Comparison of ENCODE assay signal across 8 cellular contexts in the genomic region with DNA sequence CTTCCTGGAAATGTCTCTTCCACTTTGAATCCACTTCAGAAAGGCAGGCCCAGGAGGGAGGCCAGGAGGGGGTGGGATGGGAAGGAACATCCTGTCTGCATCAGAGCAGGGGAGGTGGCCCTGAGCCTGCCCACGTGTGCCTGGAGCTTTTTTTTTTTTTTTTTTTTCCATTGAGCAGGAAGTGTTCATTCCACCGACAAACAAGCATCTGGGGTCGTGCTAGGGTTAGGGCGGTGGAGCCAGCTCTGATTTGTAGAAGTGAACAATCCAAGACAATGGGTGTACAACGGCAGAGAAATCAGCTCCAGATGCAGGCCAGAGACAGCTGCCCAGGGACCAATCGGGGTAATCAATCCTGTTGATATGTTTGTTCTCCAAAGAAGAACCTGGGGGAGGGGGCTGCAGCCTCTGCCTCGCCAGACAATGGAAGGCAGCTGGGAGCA.
DNase-seq lines count a peak whose midpoint lies in the region; ATAC-seq and TF ChIP-seq lines count a peak whose summit lies in the region.

No MANE protein-coding gene starts in this region.

- H3K27me3 Mint-ChIP-seq in endothelial cell (ENCODE audit: unreplicated experiment) = peaks cover 3% of the 10 kb centered on the region
- peaks cover 3% of the 10 kb centered on the region for H3K27me3 Mint-ChIP-seq in nephron progenitor cell (ENCODE audit: low read depth, poor library complexity)

- H3K9me3 Mint-ChIP-seq in endothelial cell (ENCODE audit: unreplicated experiment) (no peaks in the 10 kb centered on the region), nephron progenitor cell (no peaks in the 10 kb centered on the region)

- H3K36me3 Mint-ChIP-seq in endothelial cell (ENCODE audit: low read depth, unreplicated experiment) = peaks cover 4% of the 10 kb centered on the region
- H3K36me3 Mint-ChIP-seq in nephron progenitor cell (ENCODE audit: low read depth) = peaks cover 25% of the 10 kb centered on the region

- H4K20me1 ChIP-seq in osteoblast (ENCODE audit: insufficient read depth, low read length) = peaks cover 18% of the 10 kb centered on the region

- H3K4me3 Mint-ChIP-seq in endothelial cell (ENCODE audit: unreplicated experiment) = peak overlapping the region; percentile 25
- H3K4me3 Mint-ChIP-seq in nephron progenitor cell = peak overlapping the region; percentile 45

- H3K9me3 ChIP-seq in osteoblast (ENCODE audit: low read depth, low read length) = no peaks in the 10 kb centered on the region

- H3K27ac ChIP-seq in osteoblast (ENCODE audit: low read depth, low read length) = no peak overlapping the region

- H3K4me1 Mint-ChIP-seq in endothelial cell (ENCODE audit: unreplicated experiment) (peaks cover 55% of the 10 kb centered on the region), nephron progenitor cell (peaks cover 77% of the 10 kb centered on the region)

- peak; percentile 80 for DNase-seq in Daoy (ENCODE audit: low read depth)
- DNase-seq in NCI-H2171 (lab: John Stamatoyannopoulos, UW) = peak; percentile 75
- peak; percentile 65 for DNase-seq in endothelial cell (ENCODE audit: low spot score)
- DNase-seq in nephron progenitor cell = peak; percentile 54
- DNase-seq in osteoblast (ENCODE audit: insufficient read length, low spot score, missing footprints) = no peak
- DNase-seq in SIG-M5 treated with dmso at 0.1 percent for 504 hours (lab: John Stamatoyannopoulos, UW; ENCODE audit: unreplicated experiment) = no peak

- no peaks in the 10 kb centered on the region for H3K36me3 ChIP-seq in osteoblast (ENCODE audit: insufficient read depth, low read length)

- H3K4me2 ChIP-seq in osteoblast (ENCODE audit: insufficient read depth, low read length) = no peak overlapping the region

- no peak overlapping the region for H3K4me3 ChIP-seq in osteoblast (ENCODE audit: insufficient read depth, low read length)

- ATAC-seq in HG02938 (IDR thresholded peaks at IDR 0.05; ENCODE audit: unreplicated experiment) (no peak), GM21723 (IDR thresholded peaks at IDR 0.05; ENCODE audit: unreplicated experiment) (no peak)

- TF ChIP-seq CTCF in endothelial cell (IDR thresholded peaks at IDR 0.05; ENCODE audit: unreplicated experiment) = no peak
- TF ChIP-seq CTCF in nephron progenitor cell (IDR thresholded peaks at IDR 0.05) = no peak
- no peak for TF ChIP-seq CTCF in osteoblast (IDR thresholded peaks at IDR 0.05; ENCODE audit: extremely low read depth, low read depth, low read length)

- H3K27ac Mint-ChIP-seq in endothelial cell (ENCODE audit: unreplicated experiment) (peak overlapping the region; percentile 89), nephron progenitor cell (peak overlapping the region; percentile 99)

- H3K4me1 ChIP-seq in osteoblast (ENCODE audit: insufficient read depth, low read length) = peaks cover 17% of the 10 kb centered on the region

- H3K27me3 ChIP-seq in osteoblast (ENCODE audit: insufficient read depth, low read length) = no peaks in the 10 kb centered on the region

- peaks cover 19% of the 10 kb centered on the region for H3K79me2 ChIP-seq in osteoblast (ENCODE audit: insufficient read depth, low read length)

- H2AFZ ChIP-seq in osteoblast (ENCODE audit: low read length) = no peak overlapping the region

Comparison
In these comparisons a context has a peak if more than half of its experiments do, and no peak if none do; other contexts are left out.
1. DNase-seq: peak in Daoy (single experiment), NCI-H2171 (single experiment), endothelial cell (single experiment) and nephron progenitor cell (single experiment); none in osteoblast (single experiment) and SIG-M5 treated with dmso at 0.1 percent for 504 hours (single experiment).